Comparison of ENCODE assay signal across 21 cellular contexts in genomic region chrX:46380148-46380752, GRCh38.
"Had no signal": no experiment of that assay in that cellular context is flagged by ENCODE, and none has a peak within 500 bp of the region (broad histone marks: within the 10 kb centered on the region; RNA-seq: fewer than 3 reads in every experiment).

No MANE protein-coding gene starts in this region.

- H3K36me3 ChIP-seq: prostate gland, tibial nerve, vagina had no signal

- FAIRE-seq: endometrium, small intestine had no signal

- H3K4me1 ChIP-seq: prostate gland, tibial nerve, vagina had no signal

- DNase-seq: activated CD4-positive, alpha-beta T cell treated with anti-CD3 and anti-CD28 coated beads, Interleukin-2, amount 10 ng/mL, durations not matched to agents 7 days and 5 days; activated naive CD4-positive, alpha-beta T cell treated with Interleukin-2 at 50 U/mL for 16 hours; activated naive CD8-positive, alpha-beta T cell treated with anti-CD3 and anti-CD28 coated beads, Interleukin-2, amount 50 U/mL, for 24 hours; aorta; cerebellar nuclear complex; glutamatergic neuron; immature natural killer cell; mesendoderm; nephron progenitor cell; occipital lobe; right cardiac atrium; small intestine; stimulated activated CD4-positive, alpha-beta T cell treated with anti-CD3 and anti-CD28 coated beads, Interleukin-4, amount 100 ng/mL, for 24 hours; stimulated activated naive CD4-positive, alpha-beta T cell treated with Interleukin-2 at 50 U/mL for 16 hours; substantia nigra had no signal

- H3K27me3 ChIP-seq: tibial nerve, vagina had no signal

- H3K9me3 ChIP-seq: prostate gland, tibial nerve, vagina had no signal

- ATAC-seq: activated naive CD8-positive, alpha-beta T cell treated with anti-CD3 and anti-CD28 coated beads, Interleukin-2, amount 50 U/mL, for 24 hours; activated T-helper 17 cell treated with anti-CD3 and anti-CD28 coated beads, Interleukin-2, amount 50 U/mL, for 72 hours; esophagus mucosa; right cardiac atrium had no signal

- H3K4me3 ChIP-seq: prostate gland, tibial nerve, vagina had no signal

- H3K27ac ChIP-seq: prostate gland, tibial nerve, vagina had no signal
